30 cellular contexts compared by ENCODE assay signal in genomic region chr1:24636661-24637357, GRCh38.
"Had no signal": no experiment of that assay in that cellular context is flagged by ENCODE, and none has a peak within 500 bp of the region (broad histone marks: within the 10 kb centered on the region; RNA-seq: fewer than 3 reads in every experiment).

No MANE protein-coding gene starts in this region.

- H3K4me3 Mint-ChIP-seq: activated CD4-positive, alpha-beta T cell treated with anti-CD3 and anti-CD28 coated beads, Interleukin-2, amount 10 ng/mL, durations not matched to agents 7 days and 5 days; activated CD8-positive, alpha-beta memory T cell treated with anti-CD3 and anti-CD28 coated beads, Interleukin-2, amount 10 ng/mL, durations not matched to agents 7 days and 5 days; activated naive CD8-positive, alpha-beta T cell treated with anti-CD3 and anti-CD28 coated beads for 36 hours; activated T-cell treated with anti-CD3 and anti-CD28 coated beads, Interleukin-2, amount 50 U/mL, for 72 hours; activated T-helper 17 cell treated with anti-CD3 and anti-CD28 coated beads, Interleukin-2, amount 50 U/mL, for 72 hours; central memory CD8-positive, alpha-beta T cell had no signal

- H3K27me3 ChIP-seq: ascending aorta, cardiac muscle cell had no signal

- H3K27me3 Mint-ChIP-seq: activated naive CD8-positive, alpha-beta T cell treated with anti-CD3 and anti-CD28 coated beads for 36 hours; activated T-helper 17 cell treated with anti-CD3 and anti-CD28 coated beads, Interleukin-2, amount 50 U/mL, for 72 hours had no signal

- ATAC-seq: activated CD8-positive, alpha-beta memory T cell treated with anti-CD3 and anti-CD28 coated beads, Interleukin-2, amount 10 ng/mL, durations not matched to agents 7 days and 5 days; activated T-cell treated with anti-CD3 and anti-CD28 coated beads, Interleukin-2, amount 50 U/mL, for 72 hours; activated T-helper 17 cell treated with anti-CD3 and anti-CD28 coated beads, Interleukin-2, amount 50 U/mL, for 72 hours; Right ventricle myocardium inferior had no signal

- H3K4me3 ChIP-seq: ascending aorta, cardiac muscle cell, PC-9 had no signal

- H3K9me3 Mint-ChIP-seq: activated CD4-positive, alpha-beta T cell treated with anti-CD3 and anti-CD28 coated beads, Interleukin-2, amount 10 ng/mL, durations not matched to agents 7 days and 5 days; activated naive CD8-positive, alpha-beta T cell treated with anti-CD3 and anti-CD28 coated beads for 36 hours; activated T-cell treated with anti-CD3 and anti-CD28 coated beads, Interleukin-2, amount 50 U/mL, for 72 hours; activated T-helper 17 cell treated with anti-CD3 and anti-CD28 coated beads, Interleukin-2, amount 50 U/mL, for 72 hours; central memory CD8-positive, alpha-beta T cell had no signal

- H3K27ac Mint-ChIP-seq: activated CD4-positive, alpha-beta T cell treated with anti-CD3 and anti-CD28 coated beads, Interleukin-2, amount 10 ng/mL, durations not matched to agents 7 days and 5 days; activated CD8-positive, alpha-beta memory T cell treated with anti-CD3 and anti-CD28 coated beads, Interleukin-2, amount 10 ng/mL, durations not matched to agents 7 days and 5 days; activated naive CD8-positive, alpha-beta T cell treated with anti-CD3 and anti-CD28 coated beads for 36 hours; activated T-cell treated with anti-CD3 and anti-CD28 coated beads, Interleukin-2, amount 50 U/mL, for 72 hours; activated T-helper 17 cell treated with anti-CD3 and anti-CD28 coated beads, Interleukin-2, amount 50 U/mL, for 72 hours had no signal

- H3K9me3 ChIP-seq: ascending aorta had no signal

- DNase-seq: activated CD4-positive, alpha-beta T cell treated with anti-CD3 and anti-CD28 coated beads, Interleukin-2, amount 10 ng/mL, durations not matched to agents 7 days and 5 days; activated CD4-positive, alpha-beta T cell treated with anti-CD3 and anti-CD28 coated beads, Interleukin-2, amount 50 U/mL, for 48 hours; activated CD8-positive, alpha-beta memory T cell treated with anti-CD3 and anti-CD28 coated beads for 24 hours; activated CD8-positive, alpha-beta memory T cell treated with anti-CD3 and anti-CD28 coated beads, Interleukin-2, amount 10 ng/mL, durations not matched to agents 7 days and 5 days; activated CD8-positive, alpha-beta memory T cell treated with anti-CD3 and anti-CD28 coated beads, Interleukin-2, amount 50 U/mL, for 48 hours; activated effector memory CD4-positive, alpha-beta T cell treated with anti-CD3 and anti-CD28 coated beads, Interleukin-2, amount 50 U/mL, for 16 hours; activated naive CD4-positive, alpha-beta T cell; activated naive CD4-positive, alpha-beta T cell treated with anti-CD3 and anti-CD28 coated beads, Interleukin-2, amount 50 U/mL, for 16 hours; activated naive CD8-positive, alpha-beta T cell treated with anti-CD3 and anti-CD28 coated beads for 36 hours; activated T-cell treated with anti-CD3 and anti-CD28 coated beads, Interleukin-2, amount 50 U/mL, for 72 hours; amygdala; Kasumi-1; KG1; MM.1S; NCI-H1105; NCI-H1417 treated with DMSO at 0.1 percent for 48 hours; NCI-H187 treated with DMSO at 0.1 percent for 48 hours; NCI-H2081; NCI-H345; NCI-H524 treated with DMSO at 0.1 percent for 48 hours; NK-92 treated with Interleukin-12 subunit alpha and Interleukin-12 subunit beta, amount 100 ng/mL, for 24 hours; PC-9; SIG-M5; T1000 had no signal

- H3K27ac ChIP-seq: ascending aorta, cardiac muscle cell, PC-9, RWPE1 had no signal

- H3K36me3 Mint-ChIP-seq: activated CD8-positive, alpha-beta memory T cell treated with anti-CD3 and anti-CD28 coated beads, Interleukin-2, amount 10 ng/mL, durations not matched to agents 7 days and 5 days; activated naive CD8-positive, alpha-beta T cell treated with anti-CD3 and anti-CD28 coated beads for 36 hours had no signal
